ENCODE assay signal across 26 cellular contexts in genomic region chr7:1889091-1889490, GRCh38.
"Had no signal": no experiment of that assay in that cellular context is flagged by ENCODE, and none has a peak within 500 bp of the region (broad histone marks: within the 10 kb centered on the region; RNA-seq: fewer than 3 reads in every experiment).

No MANE protein-coding gene starts in this region.

- H3K27me3 ChIP-seq: body of pancreas, colonic mucosa, neutrophil, ovary, sigmoid colon, suprapubic skin, tibial artery, upper lobe of right lung had no signal

- H3K4me3 Mint-ChIP-seq: activated B cell treated with CpG ODN at 0.5 μM for 24 hours; activated CD4-positive, alpha-beta memory T cell treated with anti-CD3 and anti-CD28 coated beads for 36 hours; activated naive CD4-positive, alpha-beta T cell treated with anti-CD3 and anti-CD28 coated beads, Interleukin-2, amount 50 U/mL, for 24 hours; natural killer cell treated with Interleukin-12 subunit alpha and Interleukin-12 subunit beta and Interleukin-15 and Interleukin-18, amount 100 ng/mL, for 72 hours; T-helper 2 cell treated with Interferon-gamma antibody and Interleukin-4, amounts not matched to agents 5 μg/mL and 100 μg/mL, for 36 hours had no signal

- ATAC-seq: body of pancreas, left ventricle myocardium superior, mucosa of descending colon, upper lobe of right lung had no signal

- H3K9me3 Mint-ChIP-seq: activated B cell treated with CpG ODN at 0.5 μM for 24 hours; activated naive CD4-positive, alpha-beta T cell treated with anti-CD3 and anti-CD28 coated beads, Interleukin-2, amount 50 U/mL, for 24 hours; natural killer cell treated with Interleukin-12 subunit alpha and Interleukin-12 subunit beta and Interleukin-15 and Interleukin-18, amount 100 ng/mL, for 72 hours had no signal

- H3K4me3 ChIP-seq: body of pancreas, colonic mucosa, mucosa of descending colon, ovary, sigmoid colon, suprapubic skin, tibial artery, upper lobe of right lung had no signal

- H3K4me1 ChIP-seq: body of pancreas, colonic mucosa, sigmoid colon, tibial artery, upper lobe of right lung had no signal

- H3K27ac ChIP-seq: body of pancreas, colonic mucosa, neutrophil, ovary, sigmoid colon, suprapubic skin, tibial artery, upper lobe of right lung had no signal

- H3K27ac Mint-ChIP-seq: activated B cell treated with CpG ODN at 0.5 μM for 24 hours; activated CD4-positive, alpha-beta memory T cell treated with anti-CD3 and anti-CD28 coated beads for 36 hours; activated naive CD4-positive, alpha-beta T cell treated with anti-CD3 and anti-CD28 coated beads, Interleukin-2, amount 50 U/mL, for 24 hours; activated T-helper 2 cell treated with anti-CD3 and anti-CD28 coated beads, Interferon-gamma antibody, Interleukin-2, Interleukin-4, amounts not matched to agents 10 μg/mL and 5 μg/mL and 100 μg/mL, durations not matched to agents 14 hours and 24 hours and 36 hours; progenitor cell of endocrine pancreas had no signal

- DNase-seq: activated B cell treated with CpG ODN at 0.5 μM for 24 hours; anterior cingulate cortex; body of pancreas; colonic mucosa; effector CD8-positive, alpha-beta T cell; left ventricle myocardium superior; mucosa of descending colon; ovary; sigmoid colon; small intestine; stimulated activated CD4-positive, alpha-beta T cell treated with anti-CD3 and anti-CD28 coated beads, Interleukin-1b, Interleukin-23, amount 100 ng/mL, for 48 hours; stimulated activated CD4-positive, alpha-beta T cell treated with anti-CD3 and anti-CD28 coated beads, Interleukin-4, amount 100 ng/mL, for 4 hours; stimulated activated CD8-positive, alpha-beta memory T cell treated with anti-CD3 and anti-CD28 coated beads, Interleukin-4, amount 100 ng/mL, for 48 hours; tibial artery; upper lobe of right lung had no signal

- H3K36me3 ChIP-seq: colonic mucosa, neutrophil, ovary, upper lobe of right lung had no signal

- FAIRE-seq: endometrium, frontal cortex, islet of Langerhans, small intestine had no signal

- H3K4me1 Mint-ChIP-seq: activated B cell treated with CpG ODN at 0.5 μM for 24 hours had no signal

- H3K9me3 ChIP-seq: body of pancreas, colonic mucosa, mucosa of descending colon, neutrophil, ovary, sigmoid colon, suprapubic skin, tibial artery, upper lobe of right lung had no signal
